ENCODE assay signal across 1 cellular context in the genomic region with DNA sequence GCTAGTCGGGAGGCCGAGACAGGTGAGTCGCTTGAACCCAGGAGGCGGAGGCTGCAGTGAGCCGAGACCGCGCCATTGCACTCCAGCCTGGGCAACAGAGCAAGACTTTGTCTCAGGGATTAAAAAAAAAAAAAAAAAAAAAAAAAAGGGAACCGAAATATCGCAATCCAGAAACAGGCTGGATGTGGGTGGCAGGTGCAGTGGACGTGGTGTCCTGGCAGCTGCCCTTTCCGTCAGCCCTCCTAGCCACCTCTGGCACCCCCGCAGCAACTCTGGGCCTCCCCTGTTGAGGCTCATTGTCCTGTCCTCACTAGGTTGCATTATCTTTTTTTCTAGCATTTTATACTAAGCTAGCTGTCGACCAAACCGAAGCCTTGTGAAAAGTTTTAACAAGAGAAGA.
TF ChIP-seq lines count a peak whose summit lies in the region.

No MANE protein-coding gene starts in this region.

TF ChIP-seq in WTC11, 78 proteins besides CTCF, POLR2A, EP300 and RAD21 (continued from another document):
- TF ChIP-seq, protein P1, sequence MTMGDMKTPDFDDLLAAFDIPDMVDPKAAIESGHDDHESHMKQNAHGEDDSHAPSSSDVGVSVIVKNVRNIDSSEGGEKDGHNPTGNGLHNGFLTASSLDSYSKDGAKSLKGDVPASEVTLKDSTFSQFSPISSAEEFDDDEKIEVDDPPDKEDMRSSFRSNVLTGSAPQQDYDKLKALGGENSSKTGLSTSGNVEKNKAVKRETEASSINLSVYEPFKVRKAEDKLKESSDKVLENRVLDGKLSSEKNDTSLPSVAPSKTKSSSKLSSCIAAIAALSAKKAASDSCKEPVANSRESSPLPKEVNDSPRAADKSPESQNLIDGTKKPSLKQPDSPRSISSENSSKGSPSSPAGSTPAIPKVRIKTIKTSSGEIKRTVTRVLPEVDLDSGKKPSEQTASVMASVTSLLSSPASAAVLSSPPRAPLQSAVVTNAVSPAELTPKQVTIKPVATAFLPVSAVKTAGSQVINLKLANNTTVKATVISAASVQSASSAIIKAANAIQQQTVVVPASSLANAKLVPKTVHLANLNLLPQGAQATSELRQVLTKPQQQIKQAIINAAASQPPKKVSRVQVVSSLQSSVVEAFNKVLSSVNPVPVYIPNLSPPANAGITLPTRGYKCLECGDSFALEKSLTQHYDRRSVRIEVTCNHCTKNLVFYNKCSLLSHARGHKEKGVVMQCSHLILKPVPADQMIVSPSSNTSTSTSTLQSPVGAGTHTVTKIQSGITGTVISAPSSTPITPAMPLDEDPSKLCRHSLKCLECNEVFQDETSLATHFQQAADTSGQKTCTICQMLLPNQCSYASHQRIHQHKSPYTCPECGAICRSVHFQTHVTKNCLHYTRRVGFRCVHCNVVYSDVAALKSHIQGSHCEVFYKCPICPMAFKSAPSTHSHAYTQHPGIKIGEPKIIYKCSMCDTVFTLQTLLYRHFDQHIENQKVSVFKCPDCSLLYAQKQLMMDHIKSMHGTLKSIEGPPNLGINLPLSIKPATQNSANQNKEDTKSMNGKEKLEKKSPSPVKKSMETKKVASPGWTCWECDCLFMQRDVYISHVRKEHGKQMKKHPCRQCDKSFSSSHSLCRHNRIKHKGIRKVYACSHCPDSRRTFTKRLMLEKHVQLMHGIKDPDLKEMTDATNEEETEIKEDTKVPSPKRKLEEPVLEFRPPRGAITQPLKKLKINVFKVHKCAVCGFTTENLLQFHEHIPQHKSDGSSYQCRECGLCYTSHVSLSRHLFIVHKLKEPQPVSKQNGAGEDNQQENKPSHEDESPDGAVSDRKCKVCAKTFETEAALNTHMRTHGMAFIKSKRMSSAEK (CRISPR knock-in tag; IDR thresholded peaks at IDR 0.05; ENCODE audit: borderline replicate concordance) = no peak
